8 cellular contexts compared by ENCODE assay signal in the genomic region with DNA sequence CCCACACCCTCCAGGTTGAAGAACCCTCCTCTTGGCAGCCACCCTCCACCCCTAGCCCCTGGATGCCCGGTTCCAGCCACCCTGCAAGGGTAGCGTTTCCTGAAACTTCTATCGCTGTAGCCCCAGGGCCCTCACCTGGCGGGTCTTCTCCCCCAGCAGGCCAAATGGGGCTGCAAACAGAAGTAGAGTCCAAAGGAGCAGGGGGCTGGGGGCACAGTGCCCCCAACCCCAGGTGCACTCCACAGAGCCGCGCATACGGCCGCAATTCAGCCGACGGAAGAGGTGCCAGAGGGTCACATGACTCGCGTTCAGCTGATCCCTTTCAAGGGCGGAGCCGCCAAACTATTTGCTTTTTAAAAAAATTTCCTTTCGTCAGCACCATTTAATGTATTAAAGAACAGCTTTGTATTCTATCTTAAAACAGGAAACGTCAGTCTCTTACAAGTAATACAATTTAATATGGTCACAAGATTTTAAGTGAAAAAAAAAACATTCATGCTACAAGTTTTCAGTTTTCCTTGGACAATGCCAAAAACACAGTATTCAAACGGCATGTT. TPM values are rescaled to one million over a fixed set of nuclear protein-coding genes. Genes with fewer than 3 reads are reported as not detected.
DNase-seq lines count a peak whose midpoint lies in the region; ATAC-seq, FAIRE-seq and TF ChIP-seq lines count a peak whose summit lies in the region.

A gene with protein sequence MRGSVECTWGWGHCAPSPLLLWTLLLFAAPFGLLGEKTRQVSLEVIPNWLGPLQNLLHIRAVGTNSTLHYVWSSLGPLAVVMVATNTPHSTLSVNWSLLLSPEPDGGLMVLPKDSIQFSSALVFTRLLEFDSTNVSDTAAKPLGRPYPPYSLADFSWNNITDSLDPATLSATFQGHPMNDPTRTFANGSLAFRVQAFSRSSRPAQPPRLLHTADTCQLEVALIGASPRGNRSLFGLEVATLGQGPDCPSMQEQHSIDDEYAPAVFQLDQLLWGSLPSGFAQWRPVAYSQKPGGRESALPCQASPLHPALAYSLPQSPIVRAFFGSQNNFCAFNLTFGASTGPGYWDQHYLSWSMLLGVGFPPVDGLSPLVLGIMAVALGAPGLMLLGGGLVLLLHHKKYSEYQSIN (minus strand): TSS at position 289 of the 557 bp plus-strand sequence. CDS start 34 bp downstream, at position 255.

- peak; percentile 54 for FAIRE-seq in astrocyte (lab: Jason Lieb, UNC)

- H3K9ac ChIP-seq in astrocyte (ENCODE audit: low read length) = peak within 1 kb of the TSS; percentile 88

- no peaks in the 10 kb centered on the region for H3K27me3 ChIP-seq in astrocyte (ENCODE audit: insufficient read depth, low read length)

- under 1% methylated on average over 17 of the region's 17 CpGs for WGBS in urinary bladder

- intact Hi-C loops in left ventricle myocardium superior (cut with micrococcal nuclease) = no loop called here

- H3K4me3 ChIP-seq in GM12875 (ENCODE audit: low read depth, low read length) (peak within 1 kb of the TSS; percentile 78), astrocyte (ENCODE audit: insufficient read depth, low read depth, low read length) (peak within 1 kb of the TSS; percentile 77), urinary bladder (ENCODE audit: low read depth, low read length) (peak within 1 kb of the TSS; percentile 77)

- no peak for TF ChIP-seq CTCF in GM12875 (IDR thresholded peaks at IDR 0.05; ENCODE audit: borderline replicate concordance, insufficient read depth, low read depth, low read length)
- no peak for TF ChIP-seq CTCF in astrocyte (IDR thresholded peaks at IDR 0.05; ENCODE audit: insufficient read depth, low read depth, low read length)

- H3K36me3 Mint-ChIP-seq in T-helper 17 cell (ENCODE audit: low read depth) = no peaks in the 10 kb centered on the region
- peaks cover 6% of the 10 kb centered on the region for H3K36me3 Mint-ChIP-seq in astrocyte (ENCODE audit: low read depth, unreplicated experiment)

- H3K36me3 ChIP-seq in astrocyte (ENCODE audit: insufficient read depth, low read length) (no peaks in the 10 kb centered on the region), urinary bladder (ENCODE audit: insufficient read depth) (no peaks in the 10 kb centered on the region)

- H3K9me3 Mint-ChIP-seq in astrocyte (ENCODE audit: unreplicated experiment) = peaks cover 2% of the 10 kb centered on the region

- DNase-seq in M059J (ENCODE audit: low read depth) (peak; percentile 58), T-helper 17 cell (peak; percentile 32 to 38 (median 37)), astrocyte (ENCODE audit: low read depth) (peak; percentile 51), left ventricle myocardium superior (peak; percentile 76), pons (ENCODE audit: low spot score) (peak; percentile 75)

- ATAC-seq in T-helper 17 cell (peak; percentile 91), left ventricle myocardium superior (peak; percentile 56), GM18870 (IDR thresholded peaks at IDR 0.05; ENCODE audit: unreplicated experiment) (no peak)

- H3K9me3 ChIP-seq in T-helper 17 cell (ENCODE audit: control insufficient read depth, low read length, poor library complexity, severe bottlenecking) (no peaks in the 10 kb centered on the region), astrocyte (ENCODE audit: insufficient read depth, low read depth, low read length) (no peaks in the 10 kb centered on the region)

- peak within 1 kb of the TSS; percentile 77 for H2AFZ ChIP-seq in astrocyte (ENCODE audit: low read depth, low read length)

- H3K4me1 Mint-ChIP-seq in T-helper 17 cell (peaks cover 10% of the 10 kb centered on the region), astrocyte (ENCODE audit: low read depth, unreplicated experiment) (no peaks in the 10 kb centered on the region)

- H4K20me1 ChIP-seq in astrocyte (ENCODE audit: insufficient read depth, low read length) = no peaks in the 10 kb centered on the region

- H3K27ac Mint-ChIP-seq in T-helper 17 cell (peak within 1 kb of the TSS; percentile 84), astrocyte (ENCODE audit: unreplicated experiment) (no peak within 1 kb of the TSS)

- H3K79me2 ChIP-seq in astrocyte (ENCODE audit: insufficient read depth, low read length) = peaks cover 12% of the 10 kb centered on the region

- peak within 1 kb of the TSS; percentile 15 for H3K27ac ChIP-seq in astrocyte (ENCODE audit: low read depth, low read length)
- no peak within 1 kb of the TSS for H3K27ac ChIP-seq in urinary bladder (ENCODE audit: low read depth)

- peak within 1 kb of the TSS; percentile 94 for H3K4me3 Mint-ChIP-seq in T-helper 17 cell
- peak within 1 kb of the TSS; percentile 88 for H3K4me3 Mint-ChIP-seq in astrocyte (ENCODE audit: unreplicated experiment)

- H3K4me1 ChIP-seq in astrocyte (ENCODE audit: insufficient read depth, low read length) = peaks cover 10% of the 10 kb centered on the region
- H3K4me1 ChIP-seq in urinary bladder (ENCODE audit: insufficient read depth) = peaks cover 3% of the 10 kb centered on the region

- H3K27me3 Mint-ChIP-seq in T-helper 17 cell = no peaks in the 10 kb centered on the region
- no peaks in the 10 kb centered on the region for H3K27me3 Mint-ChIP-seq in astrocyte (ENCODE audit: low read depth, unreplicated experiment)

- peak within 1 kb of the TSS; percentile 98 for H3K4me2 ChIP-seq in astrocyte (ENCODE audit: low read length)

RNA-seq across cellular contexts. Expression of the gene that starts here (rescaled TPM):
- total RNA-seq in M059J (2014; rRNA removed; shearing (Covaris generic)) = 95.1 and 99.0 TPM in 2 replicates
- total RNA-seq in T-helper 17 cell = 10 to 100 TPM; 21.2 to 25.0 TPM
- 43.6 and 52.5 TPM in 2 replicates for total RNA-seq in astrocyte
- 16.0 TPM for total RNA-seq in left ventricle myocardium superior
- 25.9 TPM for total RNA-seq in urinary bladder
- 41.3 TPM for polyA plus RNA-seq in urinary bladder
